ENCODE assay signal across 19 cellular contexts in genomic region chr18:70322385-70322784, GRCh38.
"Had no signal": no experiment of that assay in that cellular context is flagged by ENCODE, and none has a peak within 500 bp of the region (broad histone marks: within the 10 kb centered on the region; RNA-seq: fewer than 3 reads in every experiment).

No MANE protein-coding gene starts in this region.

- H3K4me2 ChIP-seq: hepatocyte had no signal

- H3K9me3 ChIP-seq: esophagus muscularis mucosa, stomach, suprapubic skin, transverse colon had no signal

- H3K4me3 ChIP-seq: esophagus muscularis mucosa, hepatocyte, stomach, suprapubic skin, transverse colon had no signal

- H3K27me3 ChIP-seq: brain microvascular endothelial cell, esophagus muscularis mucosa, hepatocyte, stomach, suprapubic skin, transverse colon had no signal

- H3K27ac ChIP-seq: brain microvascular endothelial cell, esophagus muscularis mucosa, hepatocyte, stomach, suprapubic skin, transverse colon had no signal

- ATAC-seq: activated CD8-positive, alpha-beta memory T cell treated with anti-CD3 and anti-CD28 coated beads, Interleukin-2, amount 10 ng/mL, durations not matched to agents 7 days and 5 days; activated CD8-positive, alpha-beta T cell treated with anti-CD3 and anti-CD28 coated beads for 36 hours; activated naive CD8-positive, alpha-beta T cell treated with anti-CD3 and anti-CD28 coated beads, Interleukin-2, amount 50 U/mL, for 24 hours; sciatic nerve; stimulated activated memory B cell treated with anti-CD40 and anti-IgM and Interleukin-4, amounts not matched to agents 10 μg/mL and 1 μg/mL and 100 μg/mL, for 72 hours had no signal

- H2AFZ ChIP-seq: hepatocyte had no signal

- DNase-seq: activated CD4-positive, alpha-beta T cell treated with anti-CD3 and anti-CD28 coated beads, Interleukin-2, amount 10 ng/mL, durations not matched to agents 24 days and 14 days; activated CD8-positive, alpha-beta memory T cell treated with anti-CD3 and anti-CD28 coated beads, Interleukin-2, amount 10 ng/mL, durations not matched to agents 7 days and 5 days; activated CD8-positive, alpha-beta T cell treated with anti-CD3 and anti-CD28 coated beads for 36 hours; activated effector memory CD4-positive, alpha-beta T cell treated with anti-CD3 and anti-CD28 coated beads, Interleukin-2, amount 50 U/mL, for 16 hours; activated naive CD4-positive, alpha-beta T cell treated with anti-CD3 and anti-CD28 coated beads, Interleukin-2, amount 50 U/mL, for 16 hours; activated naive CD8-positive, alpha-beta T cell treated with anti-CD3 and anti-CD28 coated beads, Interleukin-2, amount 50 U/mL, for 24 hours; activated T-cell treated with anti-CD3 and anti-CD28 coated beads for 4 hours; effector CD4-positive, alpha-beta T cell; glutamatergic neuron; small intestine; stimulated activated CD4-positive, alpha-beta T cell treated with anti-CD3 and anti-CD28 coated beads, Interleukin-15, amount 100 ng/mL, for 24 hours; stomach; transverse colon had no signal
